Comparison of ENCODE assay signal across 23 cellular contexts in the genomic region with DNA sequence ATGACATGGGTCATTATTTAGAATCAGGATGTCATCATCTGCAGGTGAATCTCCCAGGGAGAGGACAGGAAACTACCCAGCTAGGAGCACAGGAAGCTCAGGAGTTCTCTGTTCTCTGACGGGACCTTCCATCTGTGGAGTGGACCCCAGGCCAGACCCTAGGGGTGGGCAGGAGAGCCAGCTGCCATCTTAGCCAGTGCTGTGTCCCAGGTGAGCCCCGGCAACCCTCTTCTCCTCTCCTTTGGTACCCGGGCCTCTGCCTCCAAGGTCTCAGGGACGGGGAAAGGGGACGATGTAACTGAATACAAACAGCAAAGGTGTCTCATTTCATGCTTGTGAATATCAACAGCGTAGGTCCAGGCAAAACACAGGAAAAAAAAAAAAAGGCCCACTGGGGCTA. TPM values are rescaled to one million over a fixed set of nuclear protein-coding genes. Genes with fewer than 3 reads are reported as not detected.
"Had no signal": no experiment of that assay in that cellular context is flagged by ENCODE, and none has a peak within 500 bp of the region (broad histone marks: within the 10 kb centered on the region; RNA-seq: fewer than 3 reads in every experiment).

No MANE protein-coding gene starts in this region.

- H3K27me3 ChIP-seq: foreskin keratinocyte, pancreas, right lobe of liver had no signal

- FAIRE-seq: colon, endothelial cell of umbilical vein, pancreas, urothelium cell line had no signal

- H3K9me3 ChIP-seq: mucosa of descending colon, pancreas, prostate gland, right lobe of liver had no signal

- H3K4me3 ChIP-seq: mucosa of descending colon, pancreas, prostate gland, right lobe of liver had no signal

- ATAC-seq: foreskin keratinocyte; left colon; mucosa of descending colon; naive thymus-derived CD8-positive, alpha-beta T cell; pancreas; right lobe of liver; stimulated activated naive B cell treated with anti-CD40 and anti-IgM and Interleukin-4, amounts not matched to agents 10 μg/mL and 1 μg/mL and 100 μg/mL, for 72 hours; stimulated activated naive CD8-positive, alpha-beta T cell treated with anti-CD3 and anti-CD28 coated beads, Interleukin-15, amount 100 ng/mL, for 72 hours had no signal

- H3K4me1 ChIP-seq: foreskin keratinocyte, pancreas, prostate gland, right lobe of liver had no signal

- DNase-seq: cerebellar nuclear complex; dermis blood vessel endothelial cell; erythroblast; foreskin keratinocyte; immature natural killer cell; left colon; mammary epithelial cell; mucosa of descending colon; naive thymus-derived CD8-positive, alpha-beta T cell; occipital lobe; pancreas; right lobe of liver; stimulated activated CD4-positive, alpha-beta T cell treated with anti-CD3 and anti-CD28 coated beads, Interleukin-4, amount 100 ng/mL, for 4 hours; stimulated activated naive B cell treated with anti-CD40 and anti-IgM and Interleukin-4, amounts not matched to agents 10 μg/mL and 1 μg/mL and 100 μg/mL, for 72 hours; stimulated activated naive CD8-positive, alpha-beta T cell treated with anti-CD3 and anti-CD28 coated beads, Interleukin-15, amount 100 ng/mL, for 72 hours; trophoblast cell had no signal

- H3K36me3 ChIP-seq: pancreas, prostate gland, right lobe of liver had no signal

- H3K27ac ChIP-seq: foreskin keratinocyte, pancreas, prostate gland, right lobe of liver had no signal

RNA-seq across cellular contexts. Expression of a gene that starts 48.5 kb away (rescaled TPM):
- total RNA-seq: endothelial cell of umbilical vein; foreskin keratinocyte; kidney epithelial cell; lower leg skin; mammary epithelial cell; naive thymus-derived CD8-positive, alpha-beta T cell; renal cortical epithelial cell had no signal
- polyA plus RNA-seq: endothelial cell of umbilical vein; foreskin keratinocyte; mammary epithelial cell; naive thymus-derived CD8-positive, alpha-beta T cell had no signal
